ENCODE assay signal across 32 cellular contexts in genomic region chr1:27612718-27613117, GRCh38. TPM values are rescaled to one million over a fixed set of nuclear protein-coding genes. Genes with fewer than 3 reads are reported as not detected.
A peak's percentile ranks its signal among the peaks of the same experiment; 100 is the strongest.
DNase-seq lines count a peak whose midpoint lies in the region; ATAC-seq, FAIRE-seq and TF ChIP-seq lines count a peak whose summit lies in the region.
"Had no signal": no experiment of that assay in that cellular context is flagged by ENCODE, and none has a peak within 500 bp of the region (broad histone marks: within the 10 kb centered on the region; RNA-seq: fewer than 3 reads in every experiment).

No MANE protein-coding gene starts in this region.

- H3K27me3 Mint-ChIP-seq in naive thymus-derived CD8-positive, alpha-beta T cell, result no peaks in the 10 kb centered on the region

- peaks cover 31 to 57% (median 51%) of the 10 kb centered on the region in 4 donors for H3K4me1 Mint-ChIP-seq in naive thymus-derived CD8-positive, alpha-beta T cell

- H3K9ac ChIP-seq in GM12878 (ENCODE audit: control insufficient read depth, insufficient read depth, low read length) (no peak overlapping the region), PC-3 (ENCODE audit: low read length) (no peak overlapping the region), MM.1S (ENCODE audit: low read length) (no peak overlapping the region), SK-N-SH (no peak overlapping the region)
- H3K9ac ChIP-seq: KMS-11 had no signal

- H3K4me1 ChIP-seq in GM12878 (ENCODE audit: control insufficient read depth, insufficient read depth, low read length) (peaks cover 30% of the 10 kb centered on the region), PC-3 (ENCODE audit: insufficient read depth, low read length) (no peaks in the 10 kb centered on the region), MM.1S (ENCODE audit: low read length) (no peaks in the 10 kb centered on the region), SK-N-SH (ENCODE audit: control insufficient read depth in 1 of 2, insufficient read depth in 2 of 2, low read depth in 1 of 2, low read length in 1 of 2) (peaks cover 0 to 6% of the 10 kb centered on the region in 2 experiments; a peak in 1 of 4 replicates)

- 0 out of 2 replicates have a peak, but pooled peaks have one; percentile 29 for TF ChIP-seq POLR2A in GM12878 (IDR thresholded peaks at IDR 0.05; ENCODE audit: low read depth, low read length)

- FAIRE-seq in GM12878 (lab: Jason Lieb, UNC), result no peak
- FAIRE-seq: GM12892, GM19239, H54 had no signal

- WGBS in GM12878 (ENCODE audit: insufficient coverage, insufficient replicate concordance, low lambda C conversion rate, missing lambda C conversion rate), result 92% methylated on average over 12 of the region's 12 CpGs
- 50% methylated on average over 3 of the region's 12 CpGs for WGBS in SK-N-SH (ENCODE audit: low lambda C conversion rate)

- BruUV-seq in GM12878 (replicated peaks; lab: Mats Ljungman, UMichigan), result TSS peak; percentile 58
- no TSS peak for BruUV-seq in PC-3 (replicated peaks; lab: Mats Ljungman, UMichigan)

- H2AFZ ChIP-seq in GM12878 (ENCODE audit: control insufficient read depth, low read depth, low read length), result no peak overlapping the region
- H2AFZ ChIP-seq in PC-3 (ENCODE audit: low read length), result no peak overlapping the region
- H2AFZ ChIP-seq in MM.1S (ENCODE audit: low read length), result no peak overlapping the region
- H2AFZ ChIP-seq in SK-N-SH (ENCODE audit: low read depth), result no peak overlapping the region

- H3K36me3 ChIP-seq in GM12878 (ENCODE audit: control insufficient read depth in 2 of 2, insufficient read depth in 2 of 2, low read length in 1 of 2) (peaks cover 29 to 36% of the 10 kb centered on the region in 2 experiments; a peak in 3 of 4 replicates), PC-3 (ENCODE audit: low read depth, low read length) (no peaks in the 10 kb centered on the region), MM.1S (replicated peaks; ENCODE audit: insufficient read depth, low read length) (no peaks in the 10 kb centered on the region), SK-N-SH (replicated peaks in 1 of 2; ENCODE audit: control insufficient read depth in 1 of 2, insufficient read depth in 2 of 2, low read length in 1 of 2) (no peaks in the 10 kb centered on the region)

- H3K27me3 ChIP-seq in GM12878 (replicated peaks in 1 of 2; ENCODE audit: control insufficient read depth in 2 of 2, insufficient read depth in 2 of 2, low read length in 1 of 2), result no peaks in the 10 kb centered on the region
- H3K27me3 ChIP-seq in PC-3 (ENCODE audit: low read length), result no peaks in the 10 kb centered on the region
- 0 out of 2 replicates have a peak, but pooled peaks cover 7% of the 10 kb centered on the region for H3K27me3 ChIP-seq in MM.1S (replicated peaks; ENCODE audit: insufficient read depth, low read length)
- no peaks in the 10 kb centered on the region for H3K27me3 ChIP-seq in SK-N-SH (ENCODE audit: insufficient read depth)

- no peaks in the 10 kb centered on the region for H3K9me2 ChIP-seq in PC-3 (replicated peaks; ENCODE audit: low read length)
- H3K9me2 ChIP-seq in MM.1S (replicated peaks; ENCODE audit: insufficient read depth, low read length), result no peaks in the 10 kb centered on the region
- H3K9me2 ChIP-seq in SK-N-SH, result no peaks in the 10 kb centered on the region

- no peak for TF ChIP-seq RAD21 in GM12878 (IDR thresholded peaks at IDR 0.05; ENCODE audit: insufficient read depth, low read depth, low read length)
- TF ChIP-seq RAD21 in SK-N-SH (IDR thresholded peaks at IDR 0.05; ENCODE audit: low read length), result no peak

- H3K27ac Mint-ChIP-seq in naive thymus-derived CD8-positive, alpha-beta T cell, result peak overlapping the region in 7 of 10 donors; percentile 51 to 92 (median 69)

- CTCF ChIA-PET in GM12878 (lab: Yijun Ruan, JAX), result interaction anchor here (9.4 kb wide), 1 partner anchor 14 kb away, joined by 208 read pairs; no protein-coding TSS in a partner anchor
- CTCF ChIA-PET in PC-3 (lab: Charles Lee), result no interaction called here
- CTCF ChIA-PET in SK-N-SH (lab: Yijun Ruan, JAX), result interaction anchor here (22.9 to 27.7 kb wide), 2 partner anchors 49 to 51 kb away, joined by 526 to 603 read pairs; partner anchors contain the start of gene IFI6

- intact Hi-C loops in Right ventricle myocardium inferior (cut with DNase I) (no loop called here), left cardiac atrium (cut with DNase I) (loop anchor here in 1 of 2 donors (2.0 to 5.0 kb wide), 2 partner anchors 48 to 305 kb away; no protein-coding TSS in a partner anchor), GM12878 (cut with micrococcal nuclease; ENCODE audit: unreplicated experiment) (no loop called here), PC-3 (cut with micrococcal nuclease) (no loop called here)

- TF ChIP-seq EP300 in GM12878 (IDR thresholded peaks at IDR 0.05; ENCODE audit: borderline replicate concordance in 1 of 2, control insufficient read depth in 1 of 2, low read depth in 2 of 2, low read length in 2 of 2) (no peak), SK-N-SH (IDR thresholded peaks at IDR 0.05; ENCODE audit: borderline replicate concordance in 1 of 2, low read depth in 1 of 2, low read length in 1 of 2) (no peak)

- H3F3A ChIP-seq in PC-3 (ENCODE audit: low read length, unreplicated experiment), result no peaks in the 10 kb centered on the region
- no peaks in the 10 kb centered on the region for H3F3A ChIP-seq in MM.1S (ENCODE audit: insufficient read depth, low read length)
- H3F3A ChIP-seq in SK-N-SH (replicated peaks; ENCODE audit: insufficient read depth), result no peaks in the 10 kb centered on the region

- H3K9me3 Mint-ChIP-seq in naive thymus-derived CD8-positive, alpha-beta T cell, result no peaks in the 10 kb centered on the region
- H3K9me3 Mint-ChIP-seq: CD8-positive, alpha-beta memory T cell; IgD-negative memory B cell had no signal

- H4K20me1 ChIP-seq in GM12878 (ENCODE audit: control insufficient read depth, insufficient read depth) (no peaks in the 10 kb centered on the region), PC-3 (ENCODE audit: low read length) (no peaks in the 10 kb centered on the region), MM.1S (ENCODE audit: insufficient read depth, low read length) (no peaks in the 10 kb centered on the region), SK-N-SH (ENCODE audit: insufficient read depth) (no peaks in the 10 kb centered on the region)

- peak overlapping the region in 1 of 10 donors; percentile 18 for H3K4me3 Mint-ChIP-seq in naive thymus-derived CD8-positive, alpha-beta T cell
- H3K4me3 Mint-ChIP-seq: IgD-negative memory B cell had no signal

- H3K4me3 ChIP-seq in GM12878 (no peak overlapping the region), PC-3 (ENCODE audit: low read length) (no peak overlapping the region), MM.1S (ENCODE audit: low read length) (no peak overlapping the region), SK-N-SH (ENCODE audit: low read depth in 2 of 2, low read length in 1 of 2) (no peak overlapping the region)

- H3K36me3 Mint-ChIP-seq in naive thymus-derived CD8-positive, alpha-beta T cell, result no peaks in the 10 kb centered on the region

- no peak overlapping the region for H3K27ac ChIP-seq in GM12878 (ENCODE audit: control insufficient read depth, insufficient read depth)
- H3K27ac ChIP-seq in PC-3 (ENCODE audit: low read length), result no peak overlapping the region
- no peak overlapping the region for H3K27ac ChIP-seq in MM.1S (ENCODE audit: low read length)
- no peak overlapping the region for H3K27ac ChIP-seq in SK-N-SH (ENCODE audit: low read depth in 2 of 2, low read length in 1 of 2)
- H3K27ac ChIP-seq: HL-60, KMS-11, RWPE1 had no signal

- in situ Hi-C loops in GM12878 (cut with MboI), result no loop called here

- ATAC-seq in Right ventricle myocardium inferior (no peak), left cardiac atrium (no peak), GM12878 (no peak), PC-3 (no peak)
- ATAC-seq in naive thymus-derived CD8-positive, alpha-beta T cell, result no peak
- ATAC-seq: Panc1, SK-N-SH treated with all-trans-retinoic acid at 6 μM for 48 hours had no signal

- SMC1A ChIA-PET in GM12878 (lab: Charles Lee; ENCODE audit: uncharacterized antibody, unreplicated experiment), result interaction anchor here (0.9 to 7.5 kb wide), 2 partner anchors 9 to 17 kb away, joined by 3 to 114 read pairs; no protein-coding TSS in a partner anchor

- RAD21 ChIA-PET in GM12878 (lab: Charles Lee; ENCODE audit: unreplicated experiment), result interaction anchor here (8.6 kb wide), 1 partner anchor 13 kb away, joined by 183 read pairs; no protein-coding TSS in a partner anchor

- TF ChIP-seq CTCF in GM12878 (IDR thresholded peaks at IDR 0.05 in 2 of 3, conservative IDR thresholded peaks at IDR 0.05 in 1 of 3; ENCODE audit: control insufficient read depth in 2 of 3, extremely low read depth in 1 of 3, insufficient read depth in 1 of 3, low read depth in 3 of 3, low read length in 3 of 3) (no peak), PC-3 (conservative IDR thresholded peaks at IDR 0.05; ENCODE audit: low read depth, low read length) (no peak), MM.1S (IDR thresholded peaks at IDR 0.05; ENCODE audit: low read length) (no peak), SK-N-SH (IDR thresholded peaks at IDR 0.05) (no peak)

- DNase-seq in Right ventricle myocardium inferior (ENCODE audit: missing footprints), result peak; percentile 9
- no peak for DNase-seq in left cardiac atrium
- DNase-seq in GM12878 (ENCODE audit: low read depth, low spot score), result no peak
- no peak for DNase-seq in naive thymus-derived CD8-positive, alpha-beta T cell
- DNase-seq in PC-3, result no peak
- no peak for DNase-seq in MM.1S
- no peak for DNase-seq in activated CD8-positive, alpha-beta memory T cell treated with anti-CD3 and anti-CD28 coated beads, Interleukin-2, amount 50 U/mL, for 4 hours
- no peak for DNase-seq in SK-N-SH
- DNase-seq: 8988T; ACHN; CD8-positive, alpha-beta memory T cell; DMS 273 treated with DMSO at 0.1 percent for 48 hours; DMS79; GF-D8; NCI-H1092; NCI-H1436; NCI-H1930; NCI-H2107; NCI-H524; NCI-H748 treated with DMSO at 0.1 percent for 48 hours; NK-92 treated with Interleukin-12 subunit alpha and Interleukin-12 subunit beta, amount 100 ng/mL, for 24 hours; SHP77 treated with DMSO at 0.1 percent for 48 hours had no signal

- POLR2A ChIA-PET in GM12878 (lab: Charles Lee) (interaction anchor here (5.9 kb wide), 1 partner anchor 45 kb away, joined by 49 read pairs; no protein-coding TSS in a partner anchor), PC-3 (lab: Charles Lee; ENCODE audit: unreplicated experiment) (no interaction called here), SK-N-SH (lab: Yijun Ruan, JAX) (no interaction called here)
- POLR2A ChIA-PET in naive thymus-derived CD8-positive, alpha-beta T cell (lab: Charles Lee), result interaction anchor here (0.7 to 17.1 kb wide), 5 partner anchors 23 to 123 kb away, joined by 3 to 263 read pairs (median 3); partner anchors contain the start of gene FGR

- H3K4me2 ChIP-seq in GM12878 (ENCODE audit: control insufficient read depth, insufficient read depth) (no peak overlapping the region), PC-3 (ENCODE audit: low read length) (no peak overlapping the region), MM.1S (ENCODE audit: low read depth, low read length) (no peak overlapping the region), SK-N-SH (no peak overlapping the region)
- H3K4me2 ChIP-seq: KMS-11 had no signal

- H3K79me2 ChIP-seq in GM12878 (ENCODE audit: control insufficient read depth, insufficient read depth, low read length), result no peaks in the 10 kb centered on the region; the same call in 1 of the 2 replicates
- H3K79me2 ChIP-seq in PC-3 (ENCODE audit: low read length), result no peaks in the 10 kb centered on the region
- H3K79me2 ChIP-seq in MM.1S (ENCODE audit: low read length), result no peaks in the 10 kb centered on the region
- H3K79me2 ChIP-seq in SK-N-SH (ENCODE audit: insufficient read depth), result no peaks in the 10 kb centered on the region

- H3K9me3 ChIP-seq in GM12878 (replicated peaks; ENCODE audit: control insufficient read depth, insufficient read depth, low read length), result no peaks in the 10 kb centered on the region
- no peaks in the 10 kb centered on the region for H3K9me3 ChIP-seq in PC-3 (ENCODE audit: low read length)
- H3K9me3 ChIP-seq in MM.1S (replicated peaks; ENCODE audit: insufficient read depth, low read length), result no peaks in the 10 kb centered on the region
- no peaks in the 10 kb centered on the region for H3K9me3 ChIP-seq in SK-N-SH

RNA-seq across cellular contexts. Expression of gene AHDC1, which starts 8.8 kb away (rescaled TPM):
- 51.2 TPM for total RNA-seq in Right ventricle myocardium inferior
- 10 to 100 TPM; 37.6 to 39.1 TPM for total RNA-seq in left cardiac atrium
- total RNA-seq in GM12878 (2013; cell fraction: nucleolus; rRNA removed), result 19.7 and 22.3 TPM in 2 replicates
- total RNA-seq in GM12878 (2014; rRNA removed), result 1.1 and 2.0 TPM in 2 replicates
- 0.85 and 1.1 TPM in 2 replicates for total RNA-seq in GM12878 (2014; rRNA removed; fragmentation: Illumina TruSeq; extraction: Trizol)
- total RNA-seq in GM12878 (2021), result 10.6 and 13.0 TPM in 2 replicates
- polyA plus RNA-seq in GM12878 (2011; ENCODE audit: low read depth), result 2.3 TPM
- 1.1 and 1.2 TPM in 2 replicates for polyA plus RNA-seq in GM12878 (2011; rRNA removed)
- polyA plus RNA-seq in GM12878 (2011; cell fraction: cytosol; rRNA removed), result 1.3 and 1.6 TPM in 2 replicates
- polyA plus RNA-seq in GM12878 (2011; cell fraction: nucleus; rRNA removed), result 7.1 and 10.9 TPM in 2 replicates
- polyA plus RNA-seq in GM12878 (2012), result 4.1 and 6.0 TPM in 2 replicates
- 1.3 and 1.9 TPM in 2 replicates for polyA plus RNA-seq in GM12878 (2014; fragmentation: Illumina TruSeq; extraction: Trizol)
- polyA plus RNA-seq in GM12878 (2014; fragmentation: Nextera tagmentation; extraction: Ambion mirVana), result under 1 TPM; 0.21 to 0.26 TPM
- polyA plus RNA-seq in GM12878 (2014; rRNA removed), result 5.3 and 7.4 TPM in 2 replicates
- polyA plus RNA-seq in GM12878 (2016; fragmentation: Nextera tagmentation; extraction: Ambion mirVana), result 1 to 10 TPM; 1.4 to 2.0 TPM
- polyA minus RNA-seq in GM12878 (2011; rRNA and poly(A)+ RNA removed), result 2.3 and 2.4 TPM in 2 replicates
- polyA minus RNA-seq in GM12878 (2011; cell fraction: cytosol; rRNA and poly(A)+ RNA removed), result 2.8 and 4.8 TPM in 2 replicates
- polyA minus RNA-seq in GM12878 (2011; cell fraction: nucleus; rRNA and poly(A)+ RNA removed), result 3.5 and 4.5 TPM in 2 replicates
- total RNA-seq in naive thymus-derived CD8-positive, alpha-beta T cell, result 10 to 100 TPM; 19.6 to 24.7 TPM
- 1 to 10 TPM in 2 of 3 donors, under 1 TPM in 1; 0.57 to 2.4 (median 1.0) TPM for polyA plus RNA-seq in naive thymus-derived CD8-positive, alpha-beta T cell
- total RNA-seq in PC-3 (2014; rRNA removed), result 15.2 and 20.4 TPM in 2 replicates
- polyA plus RNA-seq in SK-N-SH (2012; rRNA removed), result 3.1 and 8.5 TPM in 2 replicates
- polyA plus RNA-seq in SK-N-SH (2012; cell fraction: cytosol; rRNA removed), result 3.2 and 4.4 TPM in 2 replicates
- 19.2 and 28.1 TPM in 2 replicates for polyA plus RNA-seq in SK-N-SH (2012; cell fraction: nucleus; rRNA removed)

RNA-seq across cellular contexts. Expression of gene FGR, which starts 22.3 kb away (rescaled TPM):
- total RNA-seq in Right ventricle myocardium inferior (5.1 TPM), left cardiac atrium (10 to 100 TPM in 1 of 2 donors, 1 to 10 TPM in 1; 8.6 to 10.7 TPM), GM12878 (2014; rRNA removed) (97.3 and 105 TPM in 2 replicates), GM12878 (2014; rRNA removed; fragmentation: Illumina TruSeq; extraction: Trizol) (53.3 and 54.3 TPM in 2 replicates), GM12878 (2021) (80.2 and 83.8 TPM in 2 replicates), PC-3 (2014; rRNA removed) (not detected in 2 replicates)
- total RNA-seq in GM12878 (2013; cell fraction: nucleolus; rRNA removed), result 199 and 205 TPM in 2 replicates
- polyA plus RNA-seq in GM12878 (2011; ENCODE audit: low read depth), result 34.5 TPM
- polyA plus RNA-seq in GM12878 (2011; rRNA removed) (129 and 193 TPM in 2 replicates), GM12878 (2014; fragmentation: Illumina TruSeq; extraction: Trizol) (59.5 and 80.8 TPM in 2 replicates), GM12878 (2014; fragmentation: Nextera tagmentation; extraction: Ambion mirVana) (10 to 100 TPM; 10.9 to 13.1 TPM), GM12878 (2014; rRNA removed) (108 and 127 TPM in 2 replicates), GM12878 (2016; fragmentation: Nextera tagmentation; extraction: Ambion mirVana) (10 to 100 TPM; 60.1 to 68.6 TPM), SK-N-SH (2012; rRNA removed) (not detected in 2 replicates)
- polyA plus RNA-seq in GM12878 (2011; cell fraction: cytosol; rRNA removed), result 212 and 255 TPM in 2 replicates
- 826 and 1,005 TPM in 2 replicates for polyA plus RNA-seq in GM12878 (2011; cell fraction: nucleus; rRNA removed)
- polyA plus RNA-seq in GM12878 (2012), result 59.3 and 73.9 TPM in 2 replicates
- 91.0 and 144 TPM in 2 replicates for polyA minus RNA-seq in GM12878 (2011; rRNA and poly(A)+ RNA removed)
- polyA minus RNA-seq in GM12878 (2011; cell fraction: cytosol; rRNA and poly(A)+ RNA removed), result 35.3 and 38.5 TPM in 2 replicates
- 102 and 127 TPM in 2 replicates for polyA minus RNA-seq in GM12878 (2011; cell fraction: nucleus; rRNA and poly(A)+ RNA removed)
- total RNA-seq in naive thymus-derived CD8-positive, alpha-beta T cell, result 1 to 10 TPM; 2.0 to 2.3 TPM
- 10 to 100 TPM in 1 of 3 donors, 1 to 10 TPM in 2; 1.8 to 69.5 (median 3.3) TPM for polyA plus RNA-seq in naive thymus-derived CD8-positive, alpha-beta T cell
- not detected in 2 replicates for polyA plus RNA-seq in SK-N-SH (2012; cell fraction: cytosol; rRNA removed)
- polyA plus RNA-seq in SK-N-SH (2012; cell fraction: nucleus; rRNA removed), result 0.01 TPM in 1 of 2 replicates, not detected in the other
- polyA plus RNA-seq: BJ had no signal

RNA-seq across cellular contexts. Expression of gene IFI6, which starts 59.3 kb away (rescaled TPM):
- total RNA-seq in Right ventricle myocardium inferior (34.6 TPM), left cardiac atrium (100 to 1,000 TPM in 1 of 2 donors, 10 to 100 TPM in 1; 40.6 to 143 TPM), GM12878 (2014; rRNA removed) (79.4 and 89.5 TPM in 2 replicates), GM12878 (2014; rRNA removed; fragmentation: Illumina TruSeq; extraction: Trizol) (30.1 and 35.1 TPM in 2 replicates), GM12878 (2021) (70.3 and 81.4 TPM in 2 replicates), PC-3 (2014; rRNA removed) (15.7 and 16.5 TPM in 2 replicates)
- total RNA-seq in GM12878 (2013; cell fraction: nucleolus; rRNA removed), result 20.9 and 21.2 TPM in 2 replicates
- polyA plus RNA-seq in GM12878 (2011; ENCODE audit: low read depth), result 41.1 TPM
- polyA plus RNA-seq in GM12878 (2011; rRNA removed) (81.1 and 113 TPM in 2 replicates), GM12878 (2014; fragmentation: Illumina TruSeq; extraction: Trizol) (36.6 and 41.3 TPM in 2 replicates), GM12878 (2014; fragmentation: Nextera tagmentation; extraction: Ambion mirVana) (10 to 100 TPM in 1 of 2 experiments, 1 to 10 TPM in 1; 5.6 to 21.0 TPM), GM12878 (2014; rRNA removed) (63.9 and 67.7 TPM in 2 replicates), GM12878 (2016; fragmentation: Nextera tagmentation; extraction: Ambion mirVana) (100 to 1,000 TPM in 1 of 2 experiments, 10 to 100 TPM in 1; 97.0 to 123 TPM), SK-N-SH (2012; rRNA removed) (29.0 and 35.6 TPM in 2 replicates)
- polyA plus RNA-seq in GM12878 (2011; cell fraction: cytosol; rRNA removed), result 134 and 138 TPM in 2 replicates
- 40.8 and 41.8 TPM in 2 replicates for polyA plus RNA-seq in GM12878 (2011; cell fraction: nucleus; rRNA removed)
- 76.1 and 123 TPM in 2 replicates for polyA plus RNA-seq in GM12878 (2012)
- polyA minus RNA-seq in GM12878 (2011; rRNA and poly(A)+ RNA removed), result 19.2 and 36.0 TPM in 2 replicates
- polyA minus RNA-seq in GM12878 (2011; cell fraction: cytosol; rRNA and poly(A)+ RNA removed), result 26.6 and 31.1 TPM in 2 replicates
- 6.8 and 7.5 TPM in 2 replicates for polyA minus RNA-seq in GM12878 (2011; cell fraction: nucleus; rRNA and poly(A)+ RNA removed)
- total RNA-seq in naive thymus-derived CD8-positive, alpha-beta T cell, result 10 to 100 TPM; 23.3 to 24.5 TPM
- polyA plus RNA-seq in naive thymus-derived CD8-positive, alpha-beta T cell, result 100 to 1,000 TPM; 145 to 171 (median 146) TPM
- 19.6 and 33.1 TPM in 2 replicates for polyA plus RNA-seq in SK-N-SH (2012; cell fraction: cytosol; rRNA removed)
- polyA plus RNA-seq in SK-N-SH (2012; cell fraction: nucleus; rRNA removed), result 13.8 and 14.8 TPM in 2 replicates

Comparison
In these comparisons a context has a peak if more than half of its experiments do, and no peak if none do; other contexts are left out.
1. POLR2A ChIA-PET loops: an anchor here in GM12878 (5.9 kb wide) and naive thymus-derived CD8-positive, alpha-beta T cell (0.7 to 17.1 kb wide); none called in PC-3 and SK-N-SH.